Comparison of ENCODE assay signal across 31 cellular contexts in genomic region chr7:98848918-98849317, GRCh38. TPM values are rescaled to one million over a fixed set of nuclear protein-coding genes. Genes with fewer than 3 reads are reported as not detected.
"Had no signal": no experiment of that assay in that cellular context is flagged by ENCODE, and none has a peak within 500 bp of the region (broad histone marks: within the 10 kb centered on the region; RNA-seq: fewer than 3 reads in every experiment).

No MANE protein-coding gene starts in this region.

- DNase-seq: activated CD4-positive, alpha-beta memory T cell treated with anti-CD3 and anti-CD28 coated beads for 36 hours; activated CD4-positive, alpha-beta T cell treated with anti-CD3 and anti-CD28 coated beads for 36 hours; activated CD4-positive, alpha-beta T cell treated with anti-CD3 and anti-CD28 coated beads, Interleukin-2, amount 10 ng/mL, durations not matched to agents 24 days and 14 days; activated CD4-positive, CD25-positive, alpha-beta regulatory T cell; activated CD4-positive, CD25-positive, alpha-beta regulatory T cell treated with anti-CD3 and anti-CD28 coated beads, Interleukin-2, amount 50 U/mL, for 72 hours; activated CD8-positive, alpha-beta memory T cell treated with anti-CD3 and anti-CD28 coated beads, Interleukin-2, amount 10 ng/mL, durations not matched to agents 7 days and 5 days; activated CD8-positive, alpha-beta memory T cell treated with anti-CD3 and anti-CD28 coated beads, Interleukin-2, amount 50 U/mL, for 4 hours; activated CD8-positive, alpha-beta T cell treated with anti-CD3 and anti-CD28 coated beads, Interleukin-2, amount 10 ng/mL, durations not matched to agents 7 days and 5 days; activated effector memory CD4-positive, alpha-beta T cell treated with anti-CD3 and anti-CD28 coated beads, Interleukin-2, amount 50 U/mL, for 16 hours; activated naive CD4-positive, alpha-beta T cell treated with anti-CD3 and anti-CD28 coated beads for 36 hours; activated naive CD8-positive, alpha-beta T cell treated with anti-CD3 and anti-CD28 coated beads for 36 hours; activated naive CD8-positive, alpha-beta T cell treated with anti-CD3 and anti-CD28 coated beads, Interleukin-2, amount 50 U/mL, for 24 hours; activated T-cell treated with anti-CD3 and anti-CD28 coated beads, Interleukin-2, amount 50 U/mL, for 1 hour; activated T-cell treated with anti-CD3 and anti-CD28 coated beads, Interleukin-2, amount 50 U/mL, for 48 hours; adrenal gland; amygdala; aorta; body of pancreas; caudate nucleus; cortex of kidney; dermis blood vessel endothelial cell; effector CD4-positive, alpha-beta T cell; effector memory CD8-positive, alpha-beta T cell; erythroblast; foreskin keratinocyte; gastrocnemius medialis; glutamatergic neuron; heart left ventricle had no signal

- H3K4me3 ChIP-seq: adrenal gland, body of pancreas, esophagus muscularis mucosa, gastrocnemius medialis, heart left ventricle had no signal

- H3K27me3 ChIP-seq: adrenal gland, body of pancreas, foreskin keratinocyte, heart left ventricle had no signal

- H3K36me3 ChIP-seq: adrenal gland, esophagus muscularis mucosa, gastrocnemius medialis, heart left ventricle had no signal

- ATAC-seq: activated CD4-positive, alpha-beta T cell treated with anti-CD3 and anti-CD28 coated beads for 36 hours; activated CD8-positive, alpha-beta memory T cell treated with anti-CD3 and anti-CD28 coated beads, Interleukin-2, amount 10 ng/mL, durations not matched to agents 7 days and 5 days; activated CD8-positive, alpha-beta T cell treated with anti-CD3 and anti-CD28 coated beads, Interleukin-2, amount 10 ng/mL, durations not matched to agents 7 days and 5 days; activated naive CD8-positive, alpha-beta T cell treated with anti-CD3 and anti-CD28 coated beads, Interleukin-2, amount 50 U/mL, for 24 hours; body of pancreas; effector memory CD8-positive, alpha-beta T cell; foreskin keratinocyte; gastrocnemius medialis; heart left ventricle had no signal

- H3K4me1 ChIP-seq: adrenal gland, body of pancreas, esophagus muscularis mucosa, foreskin keratinocyte, gastrocnemius medialis, heart left ventricle had no signal

- H3K27ac ChIP-seq: adrenal gland, body of pancreas, esophagus muscularis mucosa, foreskin keratinocyte, gastrocnemius medialis, heart left ventricle had no signal

- H3K9me3 ChIP-seq: adrenal gland, gastrocnemius medialis had no signal

RNA-seq across cellular contexts. Expression of gene TMEM130, which starts 20.9 kb away (rescaled TPM):
- total RNA-seq: activated CD4-positive, alpha-beta memory T cell treated with anti-CD3 and anti-CD28 coated beads for 36 hours; activated CD4-positive, alpha-beta T cell treated with anti-CD3 and anti-CD28 coated beads, Interleukin-2, amount 10 ng/mL, durations not matched to agents 24 days and 14 days; activated CD8-positive, alpha-beta memory T cell treated with anti-CD3 and anti-CD28 coated beads for 36 hours; activated CD8-positive, alpha-beta memory T cell treated with anti-CD3 and anti-CD28 coated beads, Interleukin-2, amount 10 ng/mL, durations not matched to agents 7 days and 5 days; activated CD8-positive, alpha-beta T cell treated with anti-CD3 and anti-CD28 coated beads, Interleukin-2, amount 10 ng/mL, durations not matched to agents 7 days and 5 days; activated naive CD8-positive, alpha-beta T cell treated with anti-CD3 and anti-CD28 coated beads for 36 hours; activated T-helper 2 cell treated with anti-CD3 and anti-CD28 coated beads, Interferon-gamma antibody, Interleukin-2, Interleukin-4, amounts not matched to agents 10 μg/mL and 5 μg/mL and 100 μg/mL, durations not matched to agents 14 hours and 24 hours and 36 hours; dermis blood vessel endothelial cell; foreskin keratinocyte; gastrocnemius medialis had no signal
- polyA plus RNA-seq: foreskin keratinocyte had no signal
